Comparison of ENCODE assay signal across 8 cellular contexts in the genomic region with DNA sequence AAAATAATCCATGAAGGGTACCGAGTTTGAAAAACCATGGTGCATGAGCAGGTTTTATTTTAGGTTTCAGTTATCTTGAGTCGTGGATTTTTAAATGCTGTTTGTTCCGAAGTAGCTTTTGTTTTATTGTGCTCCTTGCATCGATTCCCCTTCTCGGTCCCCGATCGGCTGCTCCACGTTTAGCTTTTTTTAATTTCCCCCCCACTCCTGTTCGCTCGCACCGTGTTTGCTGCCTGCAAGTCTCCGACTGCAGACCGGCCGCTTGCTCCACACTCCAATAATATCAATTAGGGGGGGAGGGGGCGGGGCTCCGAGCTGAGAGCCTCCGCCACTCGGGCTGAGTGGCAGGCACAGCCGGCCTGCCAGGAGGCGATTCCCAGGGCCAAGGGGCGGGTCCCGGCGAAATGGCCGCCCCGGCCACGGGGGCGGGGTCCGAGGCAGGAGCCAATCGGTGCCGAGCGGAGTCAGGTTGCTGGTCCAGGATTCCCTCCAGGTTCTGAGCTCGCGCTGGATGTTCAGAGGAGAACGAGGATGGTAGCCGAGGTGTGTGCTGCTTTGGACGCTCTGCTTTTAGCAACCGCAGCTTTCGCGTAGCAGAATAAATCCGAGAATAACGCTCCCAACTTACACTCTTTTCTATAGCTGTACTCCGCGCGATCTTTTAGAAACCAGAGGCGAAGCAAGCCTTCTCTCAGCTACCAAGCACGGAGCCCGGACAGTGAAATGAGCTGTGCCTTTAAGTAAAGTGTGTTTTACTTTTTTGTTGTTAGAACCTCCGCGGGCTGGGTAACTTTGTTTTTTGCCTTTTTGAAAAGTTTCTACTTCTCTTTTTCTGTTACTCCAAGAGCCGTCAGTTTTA. TPM values are rescaled to one million over a fixed set of nuclear protein-coding genes. Genes with fewer than 3 reads are reported as not detected.
DNase-seq lines count a peak whose midpoint lies in the region; ATAC-seq and TF ChIP-seq lines count a peak whose summit lies in the region.

Gene EPHA7, minus strand, starts transcription at position 256 of the 859 bp plus-strand sequence. Its CDS starts 218 bp downstream, at position 38.

- POLR2A ChIA-PET in WTC11 (lab: Charles Lee) = interaction anchor here (0.5 to 1.4 kb wide), 7 partner anchors 16 to 573 kb away, joined by 3 to 5 read pairs (median 4); no protein-coding TSS in a partner anchor

- DNase-seq in 8988T = peak; percentile 31
- DNase-seq in NCI-H187 (lab: John Stamatoyannopoulos, UW) = peak; percentile 94 to 95
- peak; percentile 99 for DNase-seq in WTC11 (ENCODE audit: low spot score)
- DNase-seq in epidermal melanocyte (ENCODE audit: insufficient read length, low spot score) = peak; percentile 77
- peak; percentile 69 to 90 for DNase-seq in lung microvascular endothelial cell (ENCODE audit: low read depth in 2 of 2)
- DNase-seq in stimulated activated CD4-positive, alpha-beta T cell treated with anti-CD3 and anti-CD28 coated beads, TNF-alpha, amount 100 ng/mL, for 24 hours (ENCODE audit: low read depth in 3 of 3) = peak in 2 of 3 experiments; percentile 16 to 38

- peak within 1 kb of the TSS; percentile 99 for H3K27ac Mint-ChIP-seq in WTC11

- peak within 1 kb of the TSS; percentile 100 for H3K4me3 Mint-ChIP-seq in WTC11

- no peaks in the 10 kb centered on the region for H3K36me3 Mint-ChIP-seq in WTC11

- no peak for TF ChIP-seq CTCF in WTC11 (IDR thresholded peaks at IDR 0.05)

- CTCF ChIA-PET in WTC11 (lab: Charles Lee) = interaction anchor here (0.7 to 1.9 kb wide), 10 partner anchors 10 to 835 kb away, joined by 3 to 7 read pairs (median 4); no protein-coding TSS in a partner anchor

- H3K27me3 Mint-ChIP-seq in WTC11 (ENCODE audit: low read depth) = peaks cover 41% of the 10 kb centered on the region

- no peaks in the 10 kb centered on the region for H3K9me3 Mint-ChIP-seq in WTC11

- H3K4me1 Mint-ChIP-seq in WTC11 = peaks cover 26% of the 10 kb centered on the region

- peak; percentile 86 for ATAC-seq in GM18508 (IDR thresholded peaks at IDR 0.05; ENCODE audit: insufficient read depth, unreplicated experiment)
- peak; percentile 63 for ATAC-seq in HG02970 (IDR thresholded peaks at IDR 0.05; ENCODE audit: low FRiP score, unreplicated experiment)
- ATAC-seq in WTC11 = peak; percentile 80

TF ChIP-seq in WTC11, 78 proteins besides CTCF, POLR2A, EP300 and RAD21 (continues in another document):
- TF ChIP-seq ETV6 (CRISPR knock-in tag; IDR thresholded peaks at IDR 0.05) = peak; percentile 74; the same call in 1 of the 2 replicates
- TF ChIP-seq, protein P1, sequence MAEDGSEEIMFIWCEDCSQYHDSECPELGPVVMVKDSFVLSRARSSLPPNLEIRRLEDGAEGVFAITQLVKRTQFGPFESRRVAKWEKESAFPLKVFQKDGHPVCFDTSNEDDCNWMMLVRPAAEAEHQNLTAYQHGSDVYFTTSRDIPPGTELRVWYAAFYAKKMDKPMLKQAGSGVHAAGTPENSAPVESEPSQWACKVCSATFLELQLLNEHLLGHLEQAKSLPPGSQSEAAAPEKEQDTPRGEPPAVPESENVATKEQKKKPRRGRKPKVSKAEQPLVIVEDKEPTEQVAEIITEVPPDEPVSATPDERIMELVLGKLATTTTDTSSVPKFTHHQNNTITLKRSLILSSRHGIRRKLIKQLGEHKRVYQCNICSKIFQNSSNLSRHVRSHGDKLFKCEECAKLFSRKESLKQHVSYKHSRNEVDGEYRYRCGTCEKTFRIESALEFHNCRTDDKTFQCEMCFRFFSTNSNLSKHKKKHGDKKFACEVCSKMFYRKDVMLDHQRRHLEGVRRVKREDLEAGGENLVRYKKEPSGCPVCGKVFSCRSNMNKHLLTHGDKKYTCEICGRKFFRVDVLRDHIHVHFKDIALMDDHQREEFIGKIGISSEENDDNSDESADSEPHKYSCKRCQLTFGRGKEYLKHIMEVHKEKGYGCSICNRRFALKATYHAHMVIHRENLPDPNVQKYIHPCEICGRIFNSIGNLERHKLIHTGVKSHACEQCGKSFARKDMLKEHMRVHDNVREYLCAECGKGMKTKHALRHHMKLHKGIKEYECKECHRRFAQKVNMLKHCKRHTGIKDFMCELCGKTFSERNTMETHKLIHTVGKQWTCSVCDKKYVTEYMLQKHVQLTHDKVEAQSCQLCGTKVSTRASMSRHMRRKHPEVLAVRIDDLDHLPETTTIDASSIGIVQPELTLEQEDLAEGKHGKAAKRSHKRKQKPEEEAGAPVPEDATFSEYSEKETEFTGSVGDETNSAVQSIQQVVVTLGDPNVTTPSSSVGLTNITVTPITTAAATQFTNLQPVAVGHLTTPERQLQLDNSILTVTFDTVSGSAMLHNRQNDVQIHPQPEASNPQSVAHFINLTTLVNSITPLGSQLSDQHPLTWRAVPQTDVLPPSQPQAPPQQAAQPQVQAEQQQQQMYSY (CRISPR knock-in tag; IDR thresholded peaks at IDR 0.05) = no peak
- TF ChIP-seq AR (CRISPR knock-in tag; IDR thresholded peaks at IDR 0.05) = no peak
- TF ChIP-seq STAT6 (CRISPR knock-in tag; conservative IDR thresholded peaks at IDR 0.05; ENCODE audit: low read depth) = no peak
- TF ChIP-seq, protein P2, sequence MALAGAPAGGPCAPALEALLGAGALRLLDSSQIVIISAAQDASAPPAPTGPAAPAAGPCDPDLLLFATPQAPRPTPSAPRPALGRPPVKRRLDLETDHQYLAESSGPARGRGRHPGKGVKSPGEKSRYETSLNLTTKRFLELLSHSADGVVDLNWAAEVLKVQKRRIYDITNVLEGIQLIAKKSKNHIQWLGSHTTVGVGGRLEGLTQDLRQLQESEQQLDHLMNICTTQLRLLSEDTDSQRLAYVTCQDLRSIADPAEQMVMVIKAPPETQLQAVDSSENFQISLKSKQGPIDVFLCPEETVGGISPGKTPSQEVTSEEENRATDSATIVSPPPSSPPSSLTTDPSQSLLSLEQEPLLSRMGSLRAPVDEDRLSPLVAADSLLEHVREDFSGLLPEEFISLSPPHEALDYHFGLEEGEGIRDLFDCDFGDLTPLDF (CRISPR knock-in tag; IDR thresholded peaks at IDR 0.05) = no peak
- TF ChIP-seq GTF2I (CRISPR knock-in tag; conservative IDR thresholded peaks at IDR 0.05) = no peak
- TF ChIP-seq ZNF138 (CRISPR knock-in tag; conservative IDR thresholded peaks at IDR 0.05) = 0 out of 2 replicates have a peak, but pooled peaks have one; percentile 22
- TF ChIP-seq, protein P3, sequence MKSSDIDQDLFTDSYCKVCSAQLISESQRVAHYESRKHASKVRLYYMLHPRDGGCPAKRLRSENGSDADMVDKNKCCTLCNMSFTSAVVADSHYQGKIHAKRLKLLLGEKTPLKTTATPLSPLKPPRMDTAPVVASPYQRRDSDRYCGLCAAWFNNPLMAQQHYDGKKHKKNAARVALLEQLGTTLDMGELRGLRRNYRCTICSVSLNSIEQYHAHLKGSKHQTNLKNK (CRISPR knock-in tag; IDR thresholded peaks at IDR 0.05) = peak; percentile 47; the same call in 1 of the 2 replicates
- TF ChIP-seq SMAD4 (CRISPR knock-in tag; IDR thresholded peaks at IDR 0.05) = no peak

RNA-seq across cellular contexts. Expression of gene EPHA7, which starts in this region (rescaled TPM):
- 7.4 to 9.6 TPM (median 7.9 TPM) in 3 replicates for total RNA-seq in WTC11 (2021)
- total RNA-seq in lung microvascular endothelial cell = under 0.01 TPM in 2 replicates

Comparison
In these comparisons a context has a peak if more than half of its experiments do, and no peak if none do; other contexts are left out.
1. Peak in every context shown above with its lines: DNase-seq and ATAC-seq.
2. Peak in DNase-seq in lung microvascular endothelial cell; RNA of the gene not detected or under 1 TPM.
3. DNase-seq: peak in every context shown above with its lines; median percentile 99 in WTC11; 94 in NCI-H187; 80 in lung microvascular endothelial cell; 77 in epidermal melanocyte; 31 in 8988T; 27 in stimulated activated CD4-positive, alpha-beta T cell treated with anti-CD3 and anti-CD28 coated beads, TNF-alpha, amount 100 ng/mL, for 24 hours.